Comparison of ENCODE assay signal across 3 cellular contexts in the genomic region with DNA sequence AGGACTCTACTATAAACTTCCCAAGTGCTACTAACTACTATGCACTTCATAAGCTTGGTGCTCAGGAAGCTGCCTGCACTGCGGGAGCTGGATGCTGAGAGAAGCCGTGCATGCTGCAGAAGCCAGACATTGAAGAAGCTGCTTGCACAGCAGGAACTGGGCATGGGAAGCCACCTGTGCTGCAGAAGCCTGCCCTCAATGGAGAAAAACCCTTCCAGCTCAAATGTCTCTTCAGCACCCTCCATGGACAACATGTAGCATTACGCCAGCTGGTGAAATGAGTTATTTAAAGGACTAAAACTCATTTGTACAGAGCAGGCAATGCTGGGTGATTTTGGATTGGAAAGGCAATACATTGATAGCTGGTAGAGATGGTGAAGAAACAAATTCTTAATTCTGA.
TF ChIP-seq lines count a peak whose summit lies in the region.

No MANE protein-coding gene starts in this region.

TF ChIP-seq in SK-N-SH, 30 proteins besides CTCF, POLR2A, EP300 and RAD21 (continued from another document):
- no peak for TF ChIP-seq GATA2 (CRISPR knock-in tag; IDR thresholded peaks at IDR 0.05)
- TF ChIP-seq RFX5 (IDR thresholded peaks at IDR 0.05; ENCODE audit: low read length): no peak
- TF ChIP-seq, protein P1, sequence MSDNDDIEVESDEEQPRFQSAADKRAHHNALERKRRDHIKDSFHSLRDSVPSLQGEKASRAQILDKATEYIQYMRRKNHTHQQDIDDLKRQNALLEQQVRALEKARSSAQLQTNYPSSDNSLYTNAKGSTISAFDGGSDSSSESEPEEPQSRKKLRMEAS (IDR thresholded peaks at IDR 0.05; ENCODE audit: low read depth): no peak
- TF ChIP-seq GABPA (IDR thresholded peaks at IDR 0.05; ENCODE audit: low read depth): no peak
- TF ChIP-seq TCF12 (IDR thresholded peaks at IDR 0.05): no peak
- no peak for TF ChIP-seq NRF1 (IDR thresholded peaks at IDR 0.05; ENCODE audit: low read depth, low read length)
- TF ChIP-seq, protein P2, sequence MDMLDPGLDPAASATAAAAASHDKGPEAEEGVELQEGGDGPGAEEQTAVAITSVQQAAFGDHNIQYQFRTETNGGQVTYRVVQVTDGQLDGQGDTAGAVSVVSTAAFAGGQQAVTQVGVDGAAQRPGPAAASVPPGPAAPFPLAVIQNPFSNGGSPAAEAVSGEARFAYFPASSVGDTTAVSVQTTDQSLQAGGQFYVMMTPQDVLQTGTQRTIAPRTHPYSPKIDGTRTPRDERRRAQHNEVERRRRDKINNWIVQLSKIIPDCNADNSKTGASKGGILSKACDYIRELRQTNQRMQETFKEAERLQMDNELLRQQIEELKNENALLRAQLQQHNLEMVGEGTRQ (IDR thresholded peaks at IDR 0.05; ENCODE audit: borderline replicate concordance, low read depth, low read length): no peak
- TF ChIP-seq SIN3A (IDR thresholded peaks at IDR 0.05; ENCODE audit: borderline replicate concordance, low read depth, low read length): no peak
- TF ChIP-seq NFIC (IDR thresholded peaks at IDR 0.05; ENCODE audit: borderline replicate concordance): no peak
- TF ChIP-seq ELF1 (IDR thresholded peaks at IDR 0.05): no peak

TF ChIP-seq in SK-N-SH treated with all-trans-retinoic acid at 6 μM for 48 hours, 23 proteins besides CTCF, POLR2A, EP300 and RAD21 (continued from another document):
- TF ChIP-seq PPARA (CRISPR knock-in tag; IDR thresholded peaks at IDR 0.05; ENCODE audit: borderline replicate concordance) (no peak), CSDC2 (CRISPR knock-in tag; IDR thresholded peaks at IDR 0.05) (no peak), ARNTL (CRISPR knock-in tag; IDR thresholded peaks at IDR 0.05; ENCODE audit: borderline replicate concordance, low read depth) (no peak), ZNF70 (CRISPR knock-in tag; IDR thresholded peaks at IDR 0.05) (no peak), ZNF565 (CRISPR knock-in tag; conservative IDR thresholded peaks at IDR 0.05; ENCODE audit: low read depth) (no peak), ZNF8 (CRISPR knock-in tag; IDR thresholded peaks at IDR 0.05) (no peak), GLIS3 (CRISPR knock-in tag; IDR thresholded peaks at IDR 0.05) (no peak), OSR1 (CRISPR knock-in tag; IDR thresholded peaks at IDR 0.05) (no peak), ZFP3 (CRISPR knock-in tag; IDR thresholded peaks at IDR 0.05) (no peak)
- TF ChIP-seq, protein P3, sequence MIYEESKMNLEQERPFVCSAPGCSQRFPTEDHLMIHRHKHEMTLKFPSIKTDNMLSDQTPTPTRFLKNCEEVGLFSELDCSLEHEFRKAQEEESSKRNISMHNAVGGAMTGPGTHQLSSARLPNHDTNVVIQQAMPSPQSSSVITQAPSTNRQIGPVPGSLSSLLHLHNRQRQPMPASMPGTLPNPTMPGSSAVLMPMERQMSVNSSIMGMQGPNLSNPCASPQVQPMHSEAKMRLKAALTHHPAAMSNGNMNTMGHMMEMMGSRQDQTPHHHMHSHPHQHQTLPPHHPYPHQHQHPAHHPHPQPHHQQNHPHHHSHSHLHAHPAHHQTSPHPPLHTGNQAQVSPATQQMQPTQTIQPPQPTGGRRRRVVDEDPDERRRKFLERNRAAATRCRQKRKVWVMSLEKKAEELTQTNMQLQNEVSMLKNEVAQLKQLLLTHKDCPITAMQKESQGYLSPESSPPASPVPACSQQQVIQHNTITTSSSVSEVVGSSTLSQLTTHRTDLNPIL (CRISPR knock-in tag; IDR thresholded peaks at IDR 0.05; ENCODE audit: low read depth): no peak
- TF ChIP-seq, protein P4, sequence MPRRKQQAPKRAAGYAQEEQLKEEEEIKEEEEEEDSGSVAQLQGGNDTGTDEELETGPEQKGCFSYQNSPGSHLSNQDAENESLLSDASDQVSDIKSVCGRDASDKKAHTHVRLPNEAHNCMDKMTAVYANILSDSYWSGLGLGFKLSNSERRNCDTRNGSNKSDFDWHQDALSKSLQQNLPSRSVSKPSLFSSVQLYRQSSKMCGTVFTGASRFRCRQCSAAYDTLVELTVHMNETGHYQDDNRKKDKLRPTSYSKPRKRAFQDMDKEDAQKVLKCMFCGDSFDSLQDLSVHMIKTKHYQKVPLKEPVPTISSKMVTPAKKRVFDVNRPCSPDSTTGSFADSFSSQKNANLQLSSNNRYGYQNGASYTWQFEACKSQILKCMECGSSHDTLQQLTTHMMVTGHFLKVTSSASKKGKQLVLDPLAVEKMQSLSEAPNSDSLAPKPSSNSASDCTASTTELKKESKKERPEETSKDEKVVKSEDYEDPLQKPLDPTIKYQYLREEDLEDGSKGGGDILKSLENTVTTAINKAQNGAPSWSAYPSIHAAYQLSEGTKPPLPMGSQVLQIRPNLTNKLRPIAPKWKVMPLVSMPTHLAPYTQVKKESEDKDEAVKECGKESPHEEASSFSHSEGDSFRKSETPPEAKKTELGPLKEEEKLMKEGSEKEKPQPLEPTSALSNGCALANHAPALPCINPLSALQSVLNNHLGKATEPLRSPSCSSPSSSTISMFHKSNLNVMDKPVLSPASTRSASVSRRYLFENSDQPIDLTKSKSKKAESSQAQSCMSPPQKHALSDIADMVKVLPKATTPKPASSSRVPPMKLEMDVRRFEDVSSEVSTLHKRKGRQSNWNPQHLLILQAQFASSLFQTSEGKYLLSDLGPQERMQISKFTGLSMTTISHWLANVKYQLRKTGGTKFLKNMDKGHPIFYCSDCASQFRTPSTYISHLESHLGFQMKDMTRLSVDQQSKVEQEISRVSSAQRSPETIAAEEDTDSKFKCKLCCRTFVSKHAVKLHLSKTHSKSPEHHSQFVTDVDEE (CRISPR knock-in tag; IDR thresholded peaks at IDR 0.05): no peak
- TF ChIP-seq, protein P5, sequence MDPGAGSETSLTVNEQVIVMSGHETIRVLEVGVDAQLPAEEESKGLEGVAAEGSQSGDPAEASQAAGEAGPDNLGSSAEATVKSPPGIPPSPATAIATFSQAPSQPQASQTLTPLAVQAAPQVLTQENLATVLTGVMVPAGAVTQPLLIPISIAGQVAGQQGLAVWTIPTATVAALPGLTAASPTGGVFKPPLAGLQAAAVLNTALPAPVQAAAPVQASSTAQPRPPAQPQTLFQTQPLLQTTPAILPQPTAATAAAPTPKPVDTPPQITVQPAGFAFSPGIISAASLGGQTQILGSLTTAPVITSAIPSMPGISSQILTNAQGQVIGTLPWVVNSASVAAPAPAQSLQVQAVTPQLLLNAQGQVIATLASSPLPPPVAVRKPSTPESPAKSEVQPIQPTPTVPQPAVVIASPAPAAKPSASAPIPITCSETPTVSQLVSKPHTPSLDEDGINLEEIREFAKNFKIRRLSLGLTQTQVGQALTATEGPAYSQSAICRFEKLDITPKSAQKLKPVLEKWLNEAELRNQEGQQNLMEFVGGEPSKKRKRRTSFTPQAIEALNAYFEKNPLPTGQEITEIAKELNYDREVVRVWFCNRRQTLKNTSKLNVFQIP (CRISPR knock-in tag; IDR thresholded peaks at IDR 0.05; ENCODE audit: borderline replicate concordance, low read depth): no peak

TF ChIP-seq in WTC11, 78 proteins besides CTCF, POLR2A, EP300 and RAD21 (continues in another document):
- TF ChIP-seq, protein P6, sequence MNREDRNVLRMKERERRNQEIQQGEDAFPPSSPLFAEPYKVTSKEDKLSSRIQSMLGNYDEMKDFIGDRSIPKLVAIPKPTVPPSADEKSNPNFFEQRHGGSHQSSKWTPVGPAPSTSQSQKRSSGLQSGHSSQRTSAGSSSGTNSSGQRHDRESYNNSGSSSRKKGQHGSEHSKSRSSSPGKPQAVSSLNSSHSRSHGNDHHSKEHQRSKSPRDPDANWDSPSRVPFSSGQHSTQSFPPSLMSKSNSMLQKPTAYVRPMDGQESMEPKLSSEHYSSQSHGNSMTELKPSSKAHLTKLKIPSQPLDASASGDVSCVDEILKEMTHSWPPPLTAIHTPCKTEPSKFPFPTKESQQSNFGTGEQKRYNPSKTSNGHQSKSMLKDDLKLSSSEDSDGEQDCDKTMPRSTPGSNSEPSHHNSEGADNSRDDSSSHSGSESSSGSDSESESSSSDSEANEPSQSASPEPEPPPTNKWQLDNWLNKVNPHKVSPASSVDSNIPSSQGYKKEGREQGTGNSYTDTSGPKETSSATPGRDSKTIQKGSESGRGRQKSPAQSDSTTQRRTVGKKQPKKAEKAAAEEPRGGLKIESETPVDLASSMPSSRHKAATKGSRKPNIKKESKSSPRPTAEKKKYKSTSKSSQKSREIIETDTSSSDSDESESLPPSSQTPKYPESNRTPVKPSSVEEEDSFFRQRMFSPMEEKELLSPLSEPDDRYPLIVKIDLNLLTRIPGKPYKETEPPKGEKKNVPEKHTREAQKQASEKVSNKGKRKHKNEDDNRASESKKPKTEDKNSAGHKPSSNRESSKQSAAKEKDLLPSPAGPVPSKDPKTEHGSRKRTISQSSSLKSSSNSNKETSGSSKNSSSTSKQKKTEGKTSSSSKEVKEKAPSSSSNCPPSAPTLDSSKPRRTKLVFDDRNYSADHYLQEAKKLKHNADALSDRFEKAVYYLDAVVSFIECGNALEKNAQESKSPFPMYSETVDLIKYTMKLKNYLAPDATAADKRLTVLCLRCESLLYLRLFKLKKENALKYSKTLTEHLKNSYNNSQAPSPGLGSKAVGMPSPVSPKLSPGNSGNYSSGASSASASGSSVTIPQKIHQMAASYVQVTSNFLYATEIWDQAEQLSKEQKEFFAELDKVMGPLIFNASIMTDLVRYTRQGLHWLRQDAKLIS (CRISPR knock-in tag; IDR thresholded peaks at IDR 0.05; ENCODE audit: borderline replicate concordance): no peak
- TF ChIP-seq ZBTB21 (CRISPR knock-in tag; IDR thresholded peaks at IDR 0.05; ENCODE audit: borderline replicate concordance): no peak
- TF ChIP-seq, protein P1 (CRISPR knock-in tag; IDR thresholded peaks at IDR 0.05): no peak
- no peak for TF ChIP-seq ESRRA (CRISPR knock-in tag; IDR thresholded peaks at IDR 0.05; ENCODE audit: borderline replicate concordance)
- TF ChIP-seq, protein P7, sequence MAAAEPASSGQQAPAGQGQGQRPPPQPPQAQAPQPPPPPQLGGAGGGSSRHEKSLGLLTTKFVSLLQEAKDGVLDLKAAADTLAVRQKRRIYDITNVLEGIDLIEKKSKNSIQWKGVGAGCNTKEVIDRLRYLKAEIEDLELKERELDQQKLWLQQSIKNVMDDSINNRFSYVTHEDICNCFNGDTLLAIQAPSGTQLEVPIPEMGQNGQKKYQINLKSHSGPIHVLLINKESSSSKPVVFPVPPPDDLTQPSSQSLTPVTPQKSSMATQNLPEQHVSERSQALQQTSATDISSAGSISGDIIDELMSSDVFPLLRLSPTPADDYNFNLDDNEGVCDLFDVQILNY (CRISPR knock-in tag; IDR thresholded peaks at IDR 0.05): no peak
- TF ChIP-seq, protein P8, sequence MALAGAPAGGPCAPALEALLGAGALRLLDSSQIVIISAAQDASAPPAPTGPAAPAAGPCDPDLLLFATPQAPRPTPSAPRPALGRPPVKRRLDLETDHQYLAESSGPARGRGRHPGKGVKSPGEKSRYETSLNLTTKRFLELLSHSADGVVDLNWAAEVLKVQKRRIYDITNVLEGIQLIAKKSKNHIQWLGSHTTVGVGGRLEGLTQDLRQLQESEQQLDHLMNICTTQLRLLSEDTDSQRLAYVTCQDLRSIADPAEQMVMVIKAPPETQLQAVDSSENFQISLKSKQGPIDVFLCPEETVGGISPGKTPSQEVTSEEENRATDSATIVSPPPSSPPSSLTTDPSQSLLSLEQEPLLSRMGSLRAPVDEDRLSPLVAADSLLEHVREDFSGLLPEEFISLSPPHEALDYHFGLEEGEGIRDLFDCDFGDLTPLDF (CRISPR knock-in tag; IDR thresholded peaks at IDR 0.05): no peak
- TF ChIP-seq FOXK1 (CRISPR knock-in tag; IDR thresholded peaks at IDR 0.05): no peak
- TF ChIP-seq, protein P9, sequence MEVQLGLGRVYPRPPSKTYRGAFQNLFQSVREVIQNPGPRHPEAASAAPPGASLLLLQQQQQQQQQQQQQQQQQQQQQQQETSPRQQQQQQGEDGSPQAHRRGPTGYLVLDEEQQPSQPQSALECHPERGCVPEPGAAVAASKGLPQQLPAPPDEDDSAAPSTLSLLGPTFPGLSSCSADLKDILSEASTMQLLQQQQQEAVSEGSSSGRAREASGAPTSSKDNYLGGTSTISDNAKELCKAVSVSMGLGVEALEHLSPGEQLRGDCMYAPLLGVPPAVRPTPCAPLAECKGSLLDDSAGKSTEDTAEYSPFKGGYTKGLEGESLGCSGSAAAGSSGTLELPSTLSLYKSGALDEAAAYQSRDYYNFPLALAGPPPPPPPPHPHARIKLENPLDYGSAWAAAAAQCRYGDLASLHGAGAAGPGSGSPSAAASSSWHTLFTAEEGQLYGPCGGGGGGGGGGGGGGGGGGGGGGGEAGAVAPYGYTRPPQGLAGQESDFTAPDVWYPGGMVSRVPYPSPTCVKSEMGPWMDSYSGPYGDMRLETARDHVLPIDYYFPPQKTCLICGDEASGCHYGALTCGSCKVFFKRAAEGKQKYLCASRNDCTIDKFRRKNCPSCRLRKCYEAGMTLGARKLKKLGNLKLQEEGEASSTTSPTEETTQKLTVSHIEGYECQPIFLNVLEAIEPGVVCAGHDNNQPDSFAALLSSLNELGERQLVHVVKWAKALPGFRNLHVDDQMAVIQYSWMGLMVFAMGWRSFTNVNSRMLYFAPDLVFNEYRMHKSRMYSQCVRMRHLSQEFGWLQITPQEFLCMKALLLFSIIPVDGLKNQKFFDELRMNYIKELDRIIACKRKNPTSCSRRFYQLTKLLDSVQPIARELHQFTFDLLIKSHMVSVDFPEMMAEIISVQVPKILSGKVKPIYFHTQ (CRISPR knock-in tag; IDR thresholded peaks at IDR 0.05): no peak
- no peak for TF ChIP-seq ELF4 (CRISPR knock-in tag; IDR thresholded peaks at IDR 0.05; ENCODE audit: low read depth)
- TF ChIP-seq, protein P10, sequence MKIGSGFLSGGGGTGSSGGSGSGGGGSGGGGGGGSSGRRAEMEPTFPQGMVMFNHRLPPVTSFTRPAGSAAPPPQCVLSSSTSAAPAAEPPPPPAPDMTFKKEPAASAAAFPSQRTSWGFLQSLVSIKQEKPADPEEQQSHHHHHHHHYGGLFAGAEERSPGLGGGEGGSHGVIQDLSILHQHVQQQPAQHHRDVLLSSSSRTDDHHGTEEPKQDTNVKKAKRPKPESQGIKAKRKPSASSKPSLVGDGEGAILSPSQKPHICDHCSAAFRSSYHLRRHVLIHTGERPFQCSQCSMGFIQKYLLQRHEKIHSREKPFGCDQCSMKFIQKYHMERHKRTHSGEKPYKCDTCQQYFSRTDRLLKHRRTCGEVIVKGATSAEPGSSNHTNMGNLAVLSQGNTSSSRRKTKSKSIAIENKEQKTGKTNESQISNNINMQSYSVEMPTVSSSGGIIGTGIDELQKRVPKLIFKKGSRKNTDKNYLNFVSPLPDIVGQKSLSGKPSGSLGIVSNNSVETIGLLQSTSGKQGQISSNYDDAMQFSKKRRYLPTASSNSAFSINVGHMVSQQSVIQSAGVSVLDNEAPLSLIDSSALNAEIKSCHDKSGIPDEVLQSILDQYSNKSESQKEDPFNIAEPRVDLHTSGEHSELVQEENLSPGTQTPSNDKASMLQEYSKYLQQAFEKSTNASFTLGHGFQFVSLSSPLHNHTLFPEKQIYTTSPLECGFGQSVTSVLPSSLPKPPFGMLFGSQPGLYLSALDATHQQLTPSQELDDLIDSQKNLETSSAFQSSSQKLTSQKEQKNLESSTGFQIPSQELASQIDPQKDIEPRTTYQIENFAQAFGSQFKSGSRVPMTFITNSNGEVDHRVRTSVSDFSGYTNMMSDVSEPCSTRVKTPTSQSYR (CRISPR knock-in tag; IDR thresholded peaks at IDR 0.05): no peak
- TF ChIP-seq ZNF232 (CRISPR knock-in tag; IDR thresholded peaks at IDR 0.05): no peak
- no peak for TF ChIP-seq SMAD3 (CRISPR knock-in tag; IDR thresholded peaks at IDR 0.05; ENCODE audit: borderline replicate concordance)
- TF ChIP-seq CREM (CRISPR knock-in tag; IDR thresholded peaks at IDR 0.05): no peak; the same call in 1 of the 2 replicates
